ENCODE assay signal across 13 cellular contexts in genomic region chr1:166036092-166036491, GRCh38.
DNase-seq lines count a peak whose midpoint lies in the region; ATAC-seq and TF ChIP-seq lines count a peak whose summit lies in the region.
"Had no signal": no experiment of that assay in that cellular context is flagged by ENCODE, and none has a peak within 500 bp of the region (broad histone marks: within the 10 kb centered on the region; RNA-seq: fewer than 3 reads in every experiment).

No MANE protein-coding gene starts in this region.

- TF ChIP-seq CTCF in osteocyte (IDR thresholded peaks at IDR 0.05) (no peak), omental fat pad (IDR thresholded peaks at IDR 0.05) (no peak)

- ATAC-seq in GM21737 (IDR thresholded peaks at IDR 0.05; ENCODE audit: unreplicated experiment) = no peak
- ATAC-seq in omental fat pad (ENCODE audit: low FRiP score) = no peak
- ATAC-seq: CD8-positive, alpha-beta T cell had no signal

- DNase-seq in G401 (ENCODE audit: low spot score) (peak; percentile 31), NCI-H2081 treated with DMSO at 0.1 percent for 48 hours (lab: John Stamatoyannopoulos, UW) (peak; percentile 91), cerebellum (ENCODE audit: low spot score) (peak; percentile 14), osteocyte (ENCODE audit: extremely low spot score, unreplicated experiment) (peak; percentile 40), NCI-H345 treated with DMSO at 0.1 percent for 48 hours (lab: John Stamatoyannopoulos, UW; ENCODE audit: unreplicated experiment) (no peak), omental fat pad (ENCODE audit: low spot score) (no peak)
- DNase-seq: BE2C; Caco-2; CD8-positive, alpha-beta T cell; DND-41; GF-D8; HCEC 1CT had no signal

- no peaks in the 10 kb centered on the region for H3K4me1 Mint-ChIP-seq in osteocyte (ENCODE audit: unreplicated experiment)

- no peaks in the 10 kb centered on the region for H3K36me3 Mint-ChIP-seq in osteocyte (ENCODE audit: unreplicated experiment)
- H3K36me3 Mint-ChIP-seq: CD8-positive, alpha-beta T cell had no signal

- no peak overlapping the region for H3K4me3 Mint-ChIP-seq in osteocyte (ENCODE audit: unreplicated experiment)
- H3K4me3 Mint-ChIP-seq: CD8-positive, alpha-beta T cell had no signal

- H3K27ac Mint-ChIP-seq in osteocyte (ENCODE audit: unreplicated experiment) = no peak overlapping the region
- H3K27ac Mint-ChIP-seq: CD8-positive, alpha-beta T cell had no signal

- no peaks in the 10 kb centered on the region for H3K27me3 Mint-ChIP-seq in osteocyte (ENCODE audit: unreplicated experiment)

- in situ Hi-C loops in G401 (cut with HindIII; ENCODE audit: low sequenced_read_pairs) = no loop called here

- no peaks in the 10 kb centered on the region for H3K9me3 Mint-ChIP-seq in osteocyte (ENCODE audit: unreplicated experiment)
- H3K9me3 Mint-ChIP-seq: CD8-positive, alpha-beta T cell had no signal

Comparison
In these comparisons a context has a peak if more than half of its experiments do, and no peak if none do; other contexts are left out.
1. DNase-seq: peak in G401 (single experiment), NCI-H2081 treated with DMSO at 0.1 percent for 48 hours (single experiment), cerebellum (single experiment) and osteocyte (single experiment); none in NCI-H345 treated with DMSO at 0.1 percent for 48 hours (single experiment) and omental fat pad (single experiment).